In genomic region chr9:93076101-93076791, GRCh38 we compare ENCODE assay signal across 22 cellular contexts. TPM values are rescaled to one million over a fixed set of nuclear protein-coding genes. Genes with fewer than 3 reads are reported as not detected.
DNase-seq lines count a peak whose midpoint lies in the region; ATAC-seq, FAIRE-seq and TF ChIP-seq lines count a peak whose summit lies in the region.
"Had no signal": no experiment of that assay in that cellular context is flagged by ENCODE, and none has a peak within 500 bp of the region (broad histone marks: within the 10 kb centered on the region; RNA-seq: fewer than 3 reads in every experiment).

No MANE protein-coding gene starts in this region.

- WGBS in K562 (ENCODE audit: insufficient coverage, low coverage, missing lambda C conversion rate) = 80% methylated on average over 12 of the region's 12 CpGs
- no CpG with 5 or more reads among the region's 12 CpGs for WGBS in neuronal stem cell (ENCODE audit: extremely low coverage in 2 of 2, insufficient read length in 2 of 2, insufficient replicate concordance in 1 of 2), 2 donors

- no peak overlapping the region for H3K4ac ChIP-seq in neuronal stem cell (ENCODE audit: low read length)

- FAIRE-seq in K562 (lab: Jason Lieb, UNC) = no peak
- FAIRE-seq: D721Med had no signal

- peaks cover 28% of the 10 kb centered on the region for H3K4me1 ChIP-seq in CD8-positive, alpha-beta T cell (ENCODE audit: insufficient read depth, low read length)
- H3K4me1 ChIP-seq in K562 (replicated peaks in 1 of 2; ENCODE audit: control insufficient read depth in 2 of 2, insufficient read depth in 2 of 2, low read length in 2 of 2) (peaks cover 24 to 25% of the 10 kb centered on the region in 2 experiments), neuronal stem cell (ENCODE audit: control insufficient read depth in 2 of 2, insufficient read depth in 1 of 2, low read depth in 1 of 2, low read length in 2 of 2) (no peaks in the 10 kb centered on the region)

- POLR2A ChIA-PET in activated CD4-positive, alpha-beta memory T cell treated with anti-CD3 and anti-CD28 coated beads for 36 hours (lab: Charles Lee) = no interaction called here
- POLR2A ChIA-PET in activated CD4-positive, alpha-beta memory T cell treated with anti-CD3 and anti-CD28 coated beads, Interleukin-2, amount 10 ng/mL, durations not matched to agents 7 days and 5 days (lab: Charles Lee) = interaction anchor here (2.8 kb wide), 1 partner anchor 11 kb away, joined by 17 read pairs; no protein-coding TSS in a partner anchor
- POLR2A ChIA-PET in CD8-positive, alpha-beta T cell (lab: Charles Lee) = interaction anchor here (1.6 to 2.0 kb wide), 3 partner anchors 12 to 75 kb away, joined by 3 to 11 read pairs (median 6); no protein-coding TSS in a partner anchor
- POLR2A ChIA-PET in K562 (lab: Yijun Ruan, JAX) = interaction anchor here (0.7 to 1.0 kb wide), 2 partner anchors 10 to 12 kb away, joined by 3 read pairs; no protein-coding TSS in a partner anchor

- no peaks in the 10 kb centered on the region for H3K9me3 Mint-ChIP-seq in activated CD4-positive, alpha-beta memory T cell treated with anti-CD3 and anti-CD28 coated beads for 36 hours
- no peaks in the 10 kb centered on the region for H3K9me3 Mint-ChIP-seq in activated CD4-positive, alpha-beta memory T cell treated with anti-CD3 and anti-CD28 coated beads, Interleukin-2, amount 10 ng/mL, durations not matched to agents 7 days and 5 days
- no peaks in the 10 kb centered on the region for H3K9me3 Mint-ChIP-seq in CD8-positive, alpha-beta T cell

- no peak overlapping the region for H4K8ac ChIP-seq in neuronal stem cell (ENCODE audit: low read depth, low read length)

- no peak for ATAC-seq in CD8-positive, alpha-beta T cell
- ATAC-seq in K562 = no peak
- ATAC-seq in GM19035 (IDR thresholded peaks at IDR 0.05; ENCODE audit: unreplicated experiment) = no peak
- no peak for ATAC-seq in GM21360 (IDR thresholded peaks at IDR 0.05; ENCODE audit: unreplicated experiment)
- ATAC-seq: Right ventricle myocardium inferior had no signal

- no peak for TF ChIP-seq CTCF in CD8-positive, alpha-beta T cell (IDR thresholded peaks at IDR 0.05)
- TF ChIP-seq CTCF in K562 (IDR thresholded peaks at IDR 0.05 in 2 of 3, conservative IDR thresholded peaks at IDR 0.05 in 1 of 3; ENCODE audit: insufficient read depth in 2 of 3, low read depth in 1 of 3, low read length in 3 of 3) = no peak

- H3K79me1 ChIP-seq in neuronal stem cell (ENCODE audit: low read depth, low read length) = no peaks in the 10 kb centered on the region

- in situ Hi-C loops in K562 (cut with MboI) = no loop called here

- peak overlapping the region; percentile 45 for H3K27ac Mint-ChIP-seq in activated CD4-positive, alpha-beta memory T cell treated with anti-CD3 and anti-CD28 coated beads for 36 hours
- H3K27ac Mint-ChIP-seq in activated CD4-positive, alpha-beta memory T cell treated with anti-CD3 and anti-CD28 coated beads, Interleukin-2, amount 10 ng/mL, durations not matched to agents 7 days and 5 days = no peak overlapping the region
- peak overlapping the region; percentile 45 for H3K27ac Mint-ChIP-seq in CD8-positive, alpha-beta T cell

- no peak overlapping the region for H2BK15ac ChIP-seq in neuronal stem cell (ENCODE audit: low read length)

- peak overlapping the region; percentile 60 for H3K18ac ChIP-seq in neuronal stem cell (ENCODE audit: low read length)

- no peaks in the 10 kb centered on the region for H3K27me3 ChIP-seq in CD8-positive, alpha-beta T cell (ENCODE audit: insufficient read depth, low read length)
- H3K27me3 ChIP-seq in K562 (ENCODE audit: control insufficient read depth in 2 of 2, insufficient read depth in 2 of 2, low read length in 2 of 2) (no peaks in the 10 kb centered on the region), neuronal stem cell (ENCODE audit: control insufficient read depth in 3 of 3, insufficient read depth in 3 of 3, low read depth in 1 of 3, low read length in 3 of 3) (peaks cover 0 to 4% (median 0%) of the 10 kb centered on the region in 3 experiments)
- H3K27me3 ChIP-seq: SJCRH30 had no signal

- DNase-seq in activated CD4-positive, alpha-beta memory T cell treated with anti-CD3 and anti-CD28 coated beads for 36 hours = no peak
- no peak for DNase-seq in activated CD4-positive, alpha-beta memory T cell treated with anti-CD3 and anti-CD28 coated beads, Interleukin-2, amount 10 ng/mL, durations not matched to agents 7 days and 5 days
- DNase-seq in CD8-positive, alpha-beta T cell = no peak
- DNase-seq in K562 (ENCODE audit: extremely low read depth in 1 of 4, low spot score in 3 of 4) = no peak
- DNase-seq in neuronal stem cell (ENCODE audit: low spot score) = no peak
- DNase-seq in UCSD-AML1 (lab: John Stamatoyannopoulos, UW; ENCODE audit: unreplicated experiment) = no peak
- DNase-seq: 8988T, ACHN, GOT3, HCEC 1CT, IMR-90, MM.1S, NCI-H2029 treated with DMSO at 0.1 percent for 48 hours, NCI-H446 treated with DMSO at 0.1 percent for 48 hours, NCI-H526, PC-9, SJCRH30 had no signal

- H3K4me1 Mint-ChIP-seq in activated CD4-positive, alpha-beta memory T cell treated with anti-CD3 and anti-CD28 coated beads for 36 hours (ENCODE audit: low read depth) = peaks cover 56% of the 10 kb centered on the region
- H3K4me1 Mint-ChIP-seq in activated CD4-positive, alpha-beta memory T cell treated with anti-CD3 and anti-CD28 coated beads, Interleukin-2, amount 10 ng/mL, durations not matched to agents 7 days and 5 days = peaks cover 12% of the 10 kb centered on the region
- peaks cover 47% of the 10 kb centered on the region for H3K4me1 Mint-ChIP-seq in CD8-positive, alpha-beta T cell (ENCODE audit: low read depth)

- peaks cover 9% of the 10 kb centered on the region for H3K9me1 ChIP-seq in K562 (ENCODE audit: control insufficient read depth, insufficient read depth, low read length)

- peak overlapping the region in 1 of 2 experiments; percentile 7; a peak in 1 of 4 replicates for H3K9ac ChIP-seq in K562 (ENCODE audit: insufficient read depth in 1 of 2, low read depth in 2 of 2, low read length in 2 of 2)
- no peak overlapping the region for H3K9ac ChIP-seq in neuronal stem cell (ENCODE audit: low read depth, low read length, poor library complexity)
- H3K9ac ChIP-seq: KMS-11 had no signal

- no peak overlapping the region for H3K14ac ChIP-seq in neuronal stem cell (ENCODE audit: low read length)

- no peaks in the 10 kb centered on the region for H3K27me3 Mint-ChIP-seq in activated CD4-positive, alpha-beta memory T cell treated with anti-CD3 and anti-CD28 coated beads for 36 hours
- H3K27me3 Mint-ChIP-seq in activated CD4-positive, alpha-beta memory T cell treated with anti-CD3 and anti-CD28 coated beads, Interleukin-2, amount 10 ng/mL, durations not matched to agents 7 days and 5 days = no peaks in the 10 kb centered on the region
- H3K27me3 Mint-ChIP-seq in CD8-positive, alpha-beta T cell (ENCODE audit: low read depth) = no peaks in the 10 kb centered on the region

- H2BK120ac ChIP-seq in neuronal stem cell (ENCODE audit: low read depth, low read length) = no peak overlapping the region

- no peak for TF ChIP-seq RAD21 in K562 (CRISPR knock-in tag; conservative IDR thresholded peaks at IDR 0.05 in 1 of 2, IDR thresholded peaks at IDR 0.05 in 1 of 2)

- CTCF ChIA-PET in activated CD4-positive, alpha-beta memory T cell treated with anti-CD3 and anti-CD28 coated beads for 36 hours (lab: Charles Lee) = interaction anchor here (1.1 to 1.2 kb wide), 3 partner anchors 9 to 33 kb away, joined by 3 to 4 read pairs (median 3); no protein-coding TSS in a partner anchor
- CTCF ChIA-PET in activated CD4-positive, alpha-beta memory T cell treated with anti-CD3 and anti-CD28 coated beads, Interleukin-2, amount 10 ng/mL, durations not matched to agents 7 days and 5 days (lab: Charles Lee) = interaction anchor here (0.8 to 1.6 kb wide), 3 partner anchors 12 to 120 kb away, joined by 3 to 5 read pairs (median 4); no protein-coding TSS in a partner anchor
- CTCF ChIA-PET in CD8-positive, alpha-beta T cell (lab: Charles Lee) = interaction anchor here (0.7 to 2.2 kb wide), 3 partner anchors 12 to 73 kb away, joined by 3 to 7 read pairs (median 5); no protein-coding TSS in a partner anchor
- CTCF ChIA-PET in K562 (lab: Yijun Ruan, JAX; ENCODE audit: low intra/inter-chr PET ratio) = no interaction called here

- H3K4me3 ChIP-seq in CD8-positive, alpha-beta T cell (ENCODE audit: low read depth, low read length) = no peak overlapping the region
- H3K4me3 ChIP-seq in K562 (no peak overlapping the region), neuronal stem cell (ENCODE audit: low read length in 2 of 2) (no peak overlapping the region)
- H3K4me3 ChIP-seq: PC-9, SJCRH30 had no signal

- H3K9me3 ChIP-seq in CD8-positive, alpha-beta T cell (ENCODE audit: low read length) = no peaks in the 10 kb centered on the region
- H3K9me3 ChIP-seq in K562 (replicated peaks; ENCODE audit: control insufficient read depth, insufficient read depth, low read depth, low read length) (no peaks in the 10 kb centered on the region), neuronal stem cell (replicated peaks in 1 of 2; ENCODE audit: control insufficient read depth in 2 of 2, insufficient read depth in 1 of 2, low read depth in 1 of 2, low read length in 2 of 2) (no peaks in the 10 kb centered on the region)
- H3K9me3 ChIP-seq: SJCRH30 had no signal

- no peak for TF ChIP-seq POLR2A in K562 (conservative IDR thresholded peaks at IDR 0.05)

- H3K4me2 ChIP-seq in K562 (ENCODE audit: insufficient read depth, low read length) (no peak overlapping the region), neuronal stem cell (ENCODE audit: insufficient read depth, low read length, poor library complexity, severe bottlenecking) (no peak overlapping the region)
- H3K4me2 ChIP-seq: KMS-11, PC-9 had no signal

- no peaks in the 10 kb centered on the region for H3K79me2 ChIP-seq in K562 (ENCODE audit: control insufficient read depth, insufficient read depth, low read length)

- H2BK5ac ChIP-seq in neuronal stem cell (ENCODE audit: low read length) = no peak overlapping the region

- H3K36me3 ChIP-seq in CD8-positive, alpha-beta T cell (ENCODE audit: insufficient read depth, low read length) = peaks cover 22% of the 10 kb centered on the region
- no peaks in the 10 kb centered on the region; the same call in 2 of the 3 replicates for H3K36me3 ChIP-seq in K562 (ENCODE audit: control insufficient read depth, insufficient read depth, low read length)
- no peaks in the 10 kb centered on the region for H3K36me3 ChIP-seq in neuronal stem cell (replicated peaks in 1 of 2; ENCODE audit: control insufficient read depth in 2 of 2, insufficient read depth in 2 of 2, low read length in 2 of 2)
- H3K36me3 ChIP-seq: SJCRH30 had no signal

- H2BK12ac ChIP-seq in neuronal stem cell (ENCODE audit: low read length) = no peak overlapping the region

- no peak overlapping the region for H4K91ac ChIP-seq in neuronal stem cell (ENCODE audit: low read depth, low read length, poor library complexity)

- no peak overlapping the region for H3K4me3 Mint-ChIP-seq in activated CD4-positive, alpha-beta memory T cell treated with anti-CD3 and anti-CD28 coated beads for 36 hours
- no peak overlapping the region for H3K4me3 Mint-ChIP-seq in activated CD4-positive, alpha-beta memory T cell treated with anti-CD3 and anti-CD28 coated beads, Interleukin-2, amount 10 ng/mL, durations not matched to agents 7 days and 5 days
- no peak overlapping the region for H3K4me3 Mint-ChIP-seq in CD8-positive, alpha-beta T cell

- H3K36me3 Mint-ChIP-seq in activated CD4-positive, alpha-beta memory T cell treated with anti-CD3 and anti-CD28 coated beads for 36 hours = peaks cover 23% of the 10 kb centered on the region
- peaks cover 43% of the 10 kb centered on the region for H3K36me3 Mint-ChIP-seq in activated CD4-positive, alpha-beta memory T cell treated with anti-CD3 and anti-CD28 coated beads, Interleukin-2, amount 10 ng/mL, durations not matched to agents 7 days and 5 days (ENCODE audit: low read depth)
- peaks cover 72% of the 10 kb centered on the region for H3K36me3 Mint-ChIP-seq in CD8-positive, alpha-beta T cell

- H3K27ac ChIP-seq in CD8-positive, alpha-beta T cell (ENCODE audit: low read depth, low read length) = no peak overlapping the region
- H3K27ac ChIP-seq in K562 (ENCODE audit: extremely low read depth, low read depth, low read length) (no peak overlapping the region), neuronal stem cell (replicated peaks; ENCODE audit: low read length) (no peak overlapping the region)
- H3K27ac ChIP-seq: KMS-11, PC-9, SJCRH30 had no signal

- H2AFZ ChIP-seq in K562 (ENCODE audit: low read depth, low read length) (no peak overlapping the region), neuronal stem cell (ENCODE audit: low read length) (no peak overlapping the region)
- H2AFZ ChIP-seq: PC-9 had no signal

- intact Hi-C loops in activated CD4-positive, alpha-beta memory T cell treated with anti-CD3 and anti-CD28 coated beads for 36 hours (cut with micrococcal nuclease) = no loop called here
- intact Hi-C loops in CD8-positive, alpha-beta T cell (cut with DNase I, micrococcal nuclease) = no loop called here
- intact Hi-C loops in K562 (cut with micrococcal nuclease) = no loop called here

- no peak for TF ChIP-seq EP300 in K562 (IDR thresholded peaks at IDR 0.05; ENCODE audit: low read length)

- H3K23ac ChIP-seq in neuronal stem cell (ENCODE audit: low read depth, low read length, poor library complexity) = no peak overlapping the region

- H4K20me1 ChIP-seq in K562 (replicated peaks; ENCODE audit: control insufficient read depth, insufficient read depth, low read length) = no peaks in the 10 kb centered on the region

- H2AK5ac ChIP-seq in neuronal stem cell (ENCODE audit: low read depth, low read length) = no peak overlapping the region

- no TSS peak for BruUV-seq in K562 (replicated peaks; lab: Mats Ljungman, UMichigan)

RNA-seq across cellular contexts. Expression of gene SUSD3, which starts 17.7 kb away (rescaled TPM):
- 10 to 100 TPM; 67.0 to 72.8 TPM for total RNA-seq in activated CD4-positive, alpha-beta memory T cell treated with anti-CD3 and anti-CD28 coated beads for 36 hours
- total RNA-seq in activated CD4-positive, alpha-beta memory T cell treated with anti-CD3 and anti-CD28 coated beads, Interleukin-2, amount 10 ng/mL, durations not matched to agents 7 days and 5 days = 10 to 100 TPM; 69.6 to 71.4 TPM
- total RNA-seq in CD8-positive, alpha-beta T cell = 10 to 100 TPM; 20.6 to 22.7 TPM
- total RNA-seq in K562 (2011; cell fraction: chromatin; rRNA removed; ENCODE audit: low replicate concordance) = 2.7 and 10.6 TPM in 2 replicates
- total RNA-seq in K562 (2011; cell fraction: nucleolus; rRNA removed) = 16.3 and 18.3 TPM in 2 replicates
- 14.3 and 16.0 TPM in 2 replicates for total RNA-seq in K562 (2011; cell fraction: nucleoplasm; rRNA removed)
- total RNA-seq in K562 (2014; rRNA removed) (21.7 and 30.1 TPM in 2 replicates), K562 (2014; rRNA removed; fragmentation: Illumina TruSeq; extraction: Trizol) (4.1 and 8.0 TPM in 2 replicates), K562 (2015; rRNA removed; fragmentation: Illumina TruSeq; extraction: Trizol) (10.0 and 11.4 TPM in 2 replicates), K562 (2021) (16.9 and 18.7 TPM in 2 replicates)
- polyA plus RNA-seq in K562 (2011; rRNA removed) (17.6 and 40.7 TPM in 2 replicates), K562 (2014; fragmentation: Illumina TruSeq; extraction: Trizol) (9.0 and 19.4 TPM in 2 replicates), K562 (2014; fragmentation: Nextera tagmentation; extraction: Ambion mirVana) (1 to 10 TPM; 1.3 to 2.2 TPM), K562 (2014; rRNA removed) (18.7 and 28.1 TPM in 2 replicates)
- polyA plus RNA-seq in K562 (2011; cell fraction: cytosol; rRNA removed) = 53.0 and 63.3 TPM in 2 replicates
- polyA plus RNA-seq in K562 (2011; cell fraction: nucleus; rRNA removed) = 20.3 and 22.3 TPM in 2 replicates
- polyA plus RNA-seq in K562 (2012) = 18.1 and 49.1 TPM in 2 replicates
- polyA minus RNA-seq in K562 (2011; rRNA and poly(A)+ RNA removed) = 5.2 and 5.3 TPM in 2 replicates
- 11.0 and 25.0 TPM in 2 replicates for polyA minus RNA-seq in K562 (2011; cell fraction: cytosol; rRNA and poly(A)+ RNA removed)
- polyA minus RNA-seq in K562 (2011; cell fraction: nucleus; rRNA and poly(A)+ RNA removed) = 2.0 and 4.7 TPM in 2 replicates
- polyA plus RNA-seq in neuronal stem cell (2013, experiment 1 of 2) = 1.9 TPM
- 2.0 TPM for polyA plus RNA-seq in neuronal stem cell (2013, experiment 2 of 2)
- total RNA-seq: SJCRH30 had no signal

RNA-seq across cellular contexts. Expression of gene CARD19, which starts 19.8 kb away (rescaled TPM):
- 10 to 100 TPM; 77.9 to 80.0 TPM for total RNA-seq in activated CD4-positive, alpha-beta memory T cell treated with anti-CD3 and anti-CD28 coated beads for 36 hours
- total RNA-seq in activated CD4-positive, alpha-beta memory T cell treated with anti-CD3 and anti-CD28 coated beads, Interleukin-2, amount 10 ng/mL, durations not matched to agents 7 days and 5 days = 10 to 100 TPM; 80.4 to 83.5 TPM
- 10 to 100 TPM; 72.1 to 78.0 TPM for total RNA-seq in CD8-positive, alpha-beta T cell
- total RNA-seq in K562 (2011; cell fraction: chromatin; rRNA removed; ENCODE audit: low replicate concordance) = 5.1 and 21.8 TPM in 2 replicates
- total RNA-seq in K562 (2011; cell fraction: nucleolus; rRNA removed) = 24.3 and 26.3 TPM in 2 replicates
- total RNA-seq in K562 (2011; cell fraction: nucleoplasm; rRNA removed) = 14.4 and 20.2 TPM in 2 replicates
- total RNA-seq in K562 (2014; rRNA removed) (34.9 and 35.3 TPM in 2 replicates), K562 (2014; rRNA removed; fragmentation: Illumina TruSeq; extraction: Trizol) (2.7 and 2.9 TPM in 2 replicates), K562 (2015; rRNA removed; fragmentation: Illumina TruSeq; extraction: Trizol) (13.0 and 14.6 TPM in 2 replicates), K562 (2021) (18.6 and 23.4 TPM in 2 replicates)
- polyA plus RNA-seq in K562 (2011; rRNA removed) (15.9 and 23.7 TPM in 2 replicates), K562 (2014; fragmentation: Illumina TruSeq; extraction: Trizol) (5.3 and 13.8 TPM in 2 replicates), K562 (2014; fragmentation: Nextera tagmentation; extraction: Ambion mirVana) (1 to 10 TPM in 1 of 2 experiments, under 1 TPM in 1; 0.90 to 2.1 TPM), K562 (2014; rRNA removed) (30.7 and 35.3 TPM in 2 replicates)
- polyA plus RNA-seq in K562 (2011; cell fraction: cytosol; rRNA removed) = 40.2 and 99.4 TPM in 2 replicates
- polyA plus RNA-seq in K562 (2011; cell fraction: nucleus; rRNA removed) = 36.2 and 60.4 TPM in 2 replicates
- 19.5 and 30.7 TPM in 2 replicates for polyA plus RNA-seq in K562 (2012)
- polyA minus RNA-seq in K562 (2011; rRNA and poly(A)+ RNA removed) = 2.4 and 3.3 TPM in 2 replicates
- 4.8 and 7.6 TPM in 2 replicates for polyA minus RNA-seq in K562 (2011; cell fraction: cytosol; rRNA and poly(A)+ RNA removed)
- 7.4 and 8.0 TPM in 2 replicates for polyA minus RNA-seq in K562 (2011; cell fraction: nucleus; rRNA and poly(A)+ RNA removed)
- 23.2 TPM for polyA plus RNA-seq in neuronal stem cell (2013, experiment 1 of 2)
- polyA plus RNA-seq in neuronal stem cell (2013, experiment 2 of 2) = 20.4 TPM

RNA-seq across cellular contexts. Expression of gene NINJ1, which starts 57.8 kb away (rescaled TPM):
- total RNA-seq in activated CD4-positive, alpha-beta memory T cell treated with anti-CD3 and anti-CD28 coated beads for 36 hours = 10 to 100 TPM; 77.9 to 82.0 TPM
- 10 to 100 TPM; 36.9 to 37.4 TPM for total RNA-seq in activated CD4-positive, alpha-beta memory T cell treated with anti-CD3 and anti-CD28 coated beads, Interleukin-2, amount 10 ng/mL, durations not matched to agents 7 days and 5 days
- 100 to 1,000 TPM; 214 to 229 TPM for total RNA-seq in CD8-positive, alpha-beta T cell
- 3.9 and 9.8 TPM in 2 replicates for total RNA-seq in K562 (2011; cell fraction: chromatin; rRNA removed; ENCODE audit: low replicate concordance)
- 5.9 and 7.5 TPM in 2 replicates for total RNA-seq in K562 (2011; cell fraction: nucleolus; rRNA removed)
- 6.2 and 9.3 TPM in 2 replicates for total RNA-seq in K562 (2011; cell fraction: nucleoplasm; rRNA removed)
- total RNA-seq in K562 (2014; rRNA removed) = 8.2 and 14.7 TPM in 2 replicates
- total RNA-seq in K562 (2014; rRNA removed; fragmentation: Illumina TruSeq; extraction: Trizol) = 0.77 and 1.9 TPM in 2 replicates
- 4.8 and 4.9 TPM in 2 replicates for total RNA-seq in K562 (2015; rRNA removed; fragmentation: Illumina TruSeq; extraction: Trizol)
- total RNA-seq in K562 (2021) = 8.3 and 8.4 TPM in 2 replicates
- 3.2 and 5.8 TPM in 2 replicates for polyA plus RNA-seq in K562 (2011; rRNA removed)
- polyA plus RNA-seq in K562 (2011; cell fraction: cytosol; rRNA removed) = 9.7 and 20.4 TPM in 2 replicates
- polyA plus RNA-seq in K562 (2011; cell fraction: nucleus; rRNA removed) = 4.3 and 6.6 TPM in 2 replicates
- polyA plus RNA-seq in K562 (2012) = 9.7 and 34.7 TPM in 2 replicates
- 7.6 and 10.8 TPM in 2 replicates for polyA plus RNA-seq in K562 (2014; fragmentation: Illumina TruSeq; extraction: Trizol)
- under 1 TPM; 0.13 to 0.94 TPM for polyA plus RNA-seq in K562 (2014; fragmentation: Nextera tagmentation; extraction: Ambion mirVana)
- 8.4 and 10.7 TPM in 2 replicates for polyA plus RNA-seq in K562 (2014; rRNA removed)
- 1.6 and 2.2 TPM in 2 replicates for polyA minus RNA-seq in K562 (2011; rRNA and poly(A)+ RNA removed)
- polyA minus RNA-seq in K562 (2011; cell fraction: cytosol; rRNA and poly(A)+ RNA removed) = 2.9 and 7.1 TPM in 2 replicates
- 3.5 and 6.0 TPM in 2 replicates for polyA minus RNA-seq in K562 (2011; cell fraction: nucleus; rRNA and poly(A)+ RNA removed)
- polyA plus RNA-seq in neuronal stem cell (2013, experiment 1 of 2) = 36.0 TPM
- 35.7 TPM for polyA plus RNA-seq in neuronal stem cell (2013, experiment 2 of 2)
